In the genomic region with DNA sequence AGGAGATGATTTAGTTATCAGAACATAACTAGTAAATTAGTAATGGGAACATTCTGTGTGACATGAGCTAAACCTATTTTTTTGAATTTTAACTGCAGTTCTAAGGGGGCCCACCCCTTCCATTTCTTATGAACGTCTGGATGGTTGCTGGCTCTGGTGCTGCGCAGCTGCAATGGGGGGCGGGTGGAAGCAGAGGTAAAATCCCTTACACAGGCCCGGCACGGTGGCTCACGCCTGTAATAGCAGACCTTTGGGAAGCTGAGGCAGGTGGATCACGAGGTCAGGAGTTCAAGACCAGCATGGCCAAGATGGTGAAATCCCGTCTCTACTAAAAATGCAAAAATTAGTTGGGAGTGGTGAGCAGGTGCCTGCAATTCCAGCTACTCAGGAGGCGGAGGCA, we compare ENCODE assay signal across 9 cellular contexts.
"Had no signal": no experiment of that assay in that cellular context is flagged by ENCODE, and none has a peak within 500 bp of the region (broad histone marks: within the 10 kb centered on the region; RNA-seq: fewer than 3 reads in every experiment).

No MANE protein-coding gene starts in this region.

- ATAC-seq: HCT116, HepG2 had no signal

- H3K4me1 ChIP-seq: HAP-1 had no signal

- FAIRE-seq: HepG2 had no signal

- H3K36me3 ChIP-seq: HAP-1 had no signal

- H3K27ac ChIP-seq: GM23248, HL-60 had no signal

- H3K9ac ChIP-seq: GM23248 had no signal

- H3K9me3 ChIP-seq: HAP-1 had no signal

- H3K4me3 ChIP-seq: GM23248, HAP-1 had no signal

- DNase-seq: GM23248, GOT3, H7, HFFc6, KBM-7 had no signal

- H2AFZ ChIP-seq: GM23248 had no signal
